Comparison of ENCODE assay signal across 2 cellular contexts in the genomic region with DNA sequence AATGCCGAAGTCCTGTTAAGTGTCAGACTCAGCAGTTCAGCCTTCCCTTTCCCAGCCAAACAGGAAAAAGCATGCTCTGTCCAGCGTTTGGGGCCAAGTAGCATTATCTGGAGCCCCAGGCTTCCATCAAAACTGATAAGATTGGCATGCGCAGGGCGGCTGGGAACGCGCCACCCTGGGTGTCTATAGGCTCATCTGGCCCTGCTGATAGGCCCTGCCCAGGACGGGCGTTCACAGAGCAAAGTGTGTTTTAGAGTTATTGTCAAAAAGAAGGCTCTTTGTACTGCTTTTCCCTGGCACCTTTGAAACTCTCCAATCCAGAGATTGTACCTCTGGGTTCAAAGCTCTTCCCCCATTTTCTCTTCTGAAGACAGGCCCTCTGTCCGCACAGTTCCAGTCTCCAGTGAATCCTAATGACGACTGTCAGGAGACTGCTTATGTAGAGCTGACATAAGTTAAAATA.
TF ChIP-seq lines count a peak whose summit lies in the region.

A gene with protein sequence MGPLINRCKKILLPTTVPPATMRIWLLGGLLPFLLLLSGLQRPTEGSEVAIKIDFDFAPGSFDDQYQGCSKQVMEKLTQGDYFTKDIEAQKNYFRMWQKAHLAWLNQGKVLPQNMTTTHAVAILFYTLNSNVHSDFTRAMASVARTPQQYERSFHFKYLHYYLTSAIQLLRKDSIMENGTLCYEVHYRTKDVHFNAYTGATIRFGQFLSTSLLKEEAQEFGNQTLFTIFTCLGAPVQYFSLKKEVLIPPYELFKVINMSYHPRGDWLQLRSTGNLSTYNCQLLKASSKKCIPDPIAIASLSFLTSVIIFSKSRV (minus strand): TSS at position 102 of the 463 bp plus-strand sequence. CDS start 413 bp downstream, outside the sequence.

TF ChIP-seq in IMR-90, 13 proteins besides CTCF, POLR2A, EP300 and RAD21 (continued from another document):
- TF ChIP-seq, protein P1, sequence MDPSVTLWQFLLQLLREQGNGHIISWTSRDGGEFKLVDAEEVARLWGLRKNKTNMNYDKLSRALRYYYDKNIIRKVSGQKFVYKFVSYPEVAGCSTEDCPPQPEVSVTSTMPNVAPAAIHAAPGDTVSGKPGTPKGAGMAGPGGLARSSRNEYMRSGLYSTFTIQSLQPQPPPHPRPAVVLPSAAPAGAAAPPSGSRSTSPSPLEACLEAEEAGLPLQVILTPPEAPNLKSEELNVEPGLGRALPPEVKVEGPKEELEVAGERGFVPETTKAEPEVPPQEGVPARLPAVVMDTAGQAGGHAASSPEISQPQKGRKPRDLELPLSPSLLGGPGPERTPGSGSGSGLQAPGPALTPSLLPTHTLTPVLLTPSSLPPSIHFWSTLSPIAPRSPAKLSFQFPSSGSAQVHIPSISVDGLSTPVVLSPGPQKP (IDR thresholded peaks at IDR 0.05; ENCODE audit: borderline replicate concordance, low read depth, low read length), result no peak
- TF ChIP-seq, protein P2, sequence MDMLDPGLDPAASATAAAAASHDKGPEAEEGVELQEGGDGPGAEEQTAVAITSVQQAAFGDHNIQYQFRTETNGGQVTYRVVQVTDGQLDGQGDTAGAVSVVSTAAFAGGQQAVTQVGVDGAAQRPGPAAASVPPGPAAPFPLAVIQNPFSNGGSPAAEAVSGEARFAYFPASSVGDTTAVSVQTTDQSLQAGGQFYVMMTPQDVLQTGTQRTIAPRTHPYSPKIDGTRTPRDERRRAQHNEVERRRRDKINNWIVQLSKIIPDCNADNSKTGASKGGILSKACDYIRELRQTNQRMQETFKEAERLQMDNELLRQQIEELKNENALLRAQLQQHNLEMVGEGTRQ (IDR thresholded peaks at IDR 0.05; ENCODE audit: low read depth, low read length), result no peak
- no peak for TF ChIP-seq MAZ (IDR thresholded peaks at IDR 0.05; ENCODE audit: borderline replicate concordance, low read depth, low read length)
- TF ChIP-seq CEBPB (IDR thresholded peaks at IDR 0.05; ENCODE audit: low read depth, low read length), result no peak
- no peak for TF ChIP-seq BHLHE40 (IDR thresholded peaks at IDR 0.05; ENCODE audit: low read depth, low read length)
- TF ChIP-seq CHD1 (IDR thresholded peaks at IDR 0.05; ENCODE audit: low read depth, low read length), result no peak
- no peak for TF ChIP-seq RCOR1 (IDR thresholded peaks at IDR 0.05; ENCODE audit: insufficient replicate concordance, low read length)
- TF ChIP-seq FOS (IDR thresholded peaks at IDR 0.05; ENCODE audit: low read depth, low read length), result no peak
- no peak for TF ChIP-seq RFX5 (IDR thresholded peaks at IDR 0.05; ENCODE audit: low read depth, low read length)
- TF ChIP-seq MAFK (IDR thresholded peaks at IDR 0.05; ENCODE audit: low read depth, low read length), result no peak
- TF ChIP-seq NFE2L2 (IDR thresholded peaks at IDR 0.05; ENCODE audit: low read depth, low read length), result no peak

TF ChIP-seq in liver, 16 proteins besides CTCF, POLR2A, EP300 and RAD21 (continued from another document):
- TF ChIP-seq, protein P3, sequence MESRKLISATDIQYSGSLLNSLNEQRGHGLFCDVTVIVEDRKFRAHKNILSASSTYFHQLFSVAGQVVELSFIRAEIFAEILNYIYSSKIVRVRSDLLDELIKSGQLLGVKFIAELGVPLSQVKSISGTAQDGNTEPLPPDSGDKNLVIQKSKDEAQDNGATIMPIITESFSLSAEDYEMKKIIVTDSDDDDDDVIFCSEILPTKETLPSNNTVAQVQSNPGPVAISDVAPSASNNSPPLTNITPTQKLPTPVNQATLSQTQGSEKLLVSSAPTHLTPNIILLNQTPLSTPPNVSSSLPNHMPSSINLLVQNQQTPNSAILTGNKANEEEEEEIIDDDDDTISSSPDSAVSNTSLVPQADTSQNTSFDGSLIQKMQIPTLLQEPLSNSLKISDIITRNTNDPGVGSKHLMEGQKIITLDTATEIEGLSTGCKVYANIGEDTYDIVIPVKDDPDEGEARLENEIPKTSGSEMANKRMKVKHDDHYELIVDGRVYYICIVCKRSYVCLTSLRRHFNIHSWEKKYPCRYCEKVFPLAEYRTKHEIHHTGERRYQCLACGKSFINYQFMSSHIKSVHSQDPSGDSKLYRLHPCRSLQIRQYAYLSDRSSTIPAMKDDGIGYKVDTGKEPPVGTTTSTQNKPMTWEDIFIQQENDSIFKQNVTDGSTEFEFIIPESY (IDR thresholded peaks at IDR 0.05), result peak; percentile 21
- TF ChIP-seq HNF4G (IDR thresholded peaks at IDR 0.05) (no peak), JUND (IDR thresholded peaks at IDR 0.05) (no peak), NR2F2 (IDR thresholded peaks at IDR 0.05) (peak; percentile 55), TAF1 (conservative IDR thresholded peaks at IDR 0.05) (peak; percentile 67), GABPA (IDR thresholded peaks at IDR 0.05 in 1 of 2, conservative IDR thresholded peaks at IDR 0.05 in 1 of 2) (peak in 1 of 2 donors; percentile 44), YY1 (IDR thresholded peaks at IDR 0.05) (peak; percentile 96), HNF4A (conservative IDR thresholded peaks at IDR 0.05) (peak; percentile 42 to 75), RXRA (IDR thresholded peaks at IDR 0.05) (peak in 1 of 2 donors; percentile 61), FOXA1 (IDR thresholded peaks at IDR 0.05) (no peak), SP1 (IDR thresholded peaks at IDR 0.05) (peak; percentile 41)
- TF ChIP-seq, protein P4, sequence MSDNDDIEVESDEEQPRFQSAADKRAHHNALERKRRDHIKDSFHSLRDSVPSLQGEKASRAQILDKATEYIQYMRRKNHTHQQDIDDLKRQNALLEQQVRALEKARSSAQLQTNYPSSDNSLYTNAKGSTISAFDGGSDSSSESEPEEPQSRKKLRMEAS (IDR thresholded peaks at IDR 0.05), result peak; percentile 86
- TF ChIP-seq, protein P5, sequence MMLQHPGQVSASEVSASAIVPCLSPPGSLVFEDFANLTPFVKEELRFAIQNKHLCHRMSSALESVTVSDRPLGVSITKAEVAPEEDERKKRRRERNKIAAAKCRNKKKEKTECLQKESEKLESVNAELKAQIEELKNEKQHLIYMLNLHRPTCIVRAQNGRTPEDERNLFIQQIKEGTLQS (IDR thresholded peaks at IDR 0.05), result peak; percentile 42
- TF ChIP-seq, protein P6, sequence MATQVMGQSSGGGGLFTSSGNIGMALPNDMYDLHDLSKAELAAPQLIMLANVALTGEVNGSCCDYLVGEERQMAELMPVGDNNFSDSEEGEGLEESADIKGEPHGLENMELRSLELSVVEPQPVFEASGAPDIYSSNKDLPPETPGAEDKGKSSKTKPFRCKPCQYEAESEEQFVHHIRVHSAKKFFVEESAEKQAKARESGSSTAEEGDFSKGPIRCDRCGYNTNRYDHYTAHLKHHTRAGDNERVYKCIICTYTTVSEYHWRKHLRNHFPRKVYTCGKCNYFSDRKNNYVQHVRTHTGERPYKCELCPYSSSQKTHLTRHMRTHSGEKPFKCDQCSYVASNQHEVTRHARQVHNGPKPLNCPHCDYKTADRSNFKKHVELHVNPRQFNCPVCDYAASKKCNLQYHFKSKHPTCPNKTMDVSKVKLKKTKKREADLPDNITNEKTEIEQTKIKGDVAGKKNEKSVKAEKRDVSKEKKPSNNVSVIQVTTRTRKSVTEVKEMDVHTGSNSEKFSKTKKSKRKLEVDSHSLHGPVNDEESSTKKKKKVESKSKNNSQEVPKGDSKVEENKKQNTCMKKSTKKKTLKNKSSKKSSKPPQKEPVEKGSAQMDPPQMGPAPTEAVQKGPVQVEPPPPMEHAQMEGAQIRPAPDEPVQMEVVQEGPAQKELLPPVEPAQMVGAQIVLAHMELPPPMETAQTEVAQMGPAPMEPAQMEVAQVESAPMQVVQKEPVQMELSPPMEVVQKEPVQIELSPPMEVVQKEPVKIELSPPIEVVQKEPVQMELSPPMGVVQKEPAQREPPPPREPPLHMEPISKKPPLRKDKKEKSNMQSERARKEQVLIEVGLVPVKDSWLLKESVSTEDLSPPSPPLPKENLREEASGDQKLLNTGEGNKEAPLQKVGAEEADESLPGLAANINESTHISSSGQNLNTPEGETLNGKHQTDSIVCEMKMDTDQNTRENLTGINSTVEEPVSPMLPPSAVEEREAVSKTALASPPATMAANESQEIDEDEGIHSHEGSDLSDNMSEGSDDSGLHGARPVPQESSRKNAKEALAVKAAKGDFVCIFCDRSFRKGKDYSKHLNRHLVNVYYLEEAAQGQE (IDR thresholded peaks at IDR 0.05), result peak; percentile 92
